In genomic region chr10:99682752-99683151, GRCh38 we compare ENCODE assay signal across 12 cellular contexts. TPM values are rescaled to one million over a fixed set of nuclear protein-coding genes. Genes with fewer than 3 reads are reported as not detected.
A peak's percentile ranks its signal among the peaks of the same experiment; 100 is the strongest.
DNase-seq lines count a peak whose midpoint lies in the region; ATAC-seq and TF ChIP-seq lines count a peak whose summit lies in the region.
"Had no signal": no experiment of that assay in that cellular context is flagged by ENCODE, and none has a peak within 500 bp of the region (broad histone marks: within the 10 kb centered on the region; RNA-seq: fewer than 3 reads in every experiment).

No MANE protein-coding gene starts in this region.

- H3K4me1 Mint-ChIP-seq in neural crest cell, result no peaks in the 10 kb centered on the region

- no peaks in the 10 kb centered on the region for H3K27me3 ChIP-seq in colonic mucosa

- H3K27ac ChIP-seq in colonic mucosa, result peak overlapping the region; percentile 38
- H3K27ac ChIP-seq: parathyroid adenoma had no signal

- H3K36me3 ChIP-seq in colonic mucosa, result no peaks in the 10 kb centered on the region

- H3K36me3 Mint-ChIP-seq in neural crest cell (ENCODE audit: low read depth), result peaks cover 6% of the 10 kb centered on the region

- no peak overlapping the region for H3K4me3 Mint-ChIP-seq in neural crest cell

- H3K4me3 ChIP-seq in GM12875 (ENCODE audit: low read depth, low read length), result no peak overlapping the region
- H3K4me3 ChIP-seq in colonic mucosa, result no peak overlapping the region

- TF ChIP-seq CTCF in GM12875 (IDR thresholded peaks at IDR 0.05; ENCODE audit: borderline replicate concordance, insufficient read depth, low read depth, low read length) (peak; percentile 14; the same call in 1 of the 2 replicates), colonic mucosa (IDR thresholded peaks at IDR 0.05) (no peak), neural crest cell (conservative IDR thresholded peaks at IDR 0.05) (peak; percentile 44), GM20000 (IDR thresholded peaks at IDR 0.05; ENCODE audit: extremely low read depth, missing control alignments) (no peak)

- no peak overlapping the region for H3K27ac Mint-ChIP-seq in neural crest cell (ENCODE audit: unreplicated experiment)

- DNase-seq in M059J (ENCODE audit: low read depth), result peak; percentile 42
- DNase-seq in colonic mucosa, result no peak
- no peak for DNase-seq in neural crest cell (ENCODE audit: low read depth, low spot score)
- DNase-seq in GM20000 (ENCODE audit: low spot score), result no peak
- no peak for DNase-seq in NCI-H2107 treated with DMSO at 0.1 percent for 48 hours (lab: John Stamatoyannopoulos, UW; ENCODE audit: unreplicated experiment)
- DNase-seq in NCI-H1417 (lab: John Stamatoyannopoulos, UW), result no peak
- DNase-seq: activated T-cell treated with anti-CD3 and anti-CD28 coated beads for 4 hours, GDM1, NCI-H2107 had no signal

- H3K27me3 Mint-ChIP-seq in neural crest cell (ENCODE audit: low read depth), result no peaks in the 10 kb centered on the region

- H3K9me3 ChIP-seq in colonic mucosa, result no peaks in the 10 kb centered on the region

- peaks cover 8% of the 10 kb centered on the region for H3K4me1 ChIP-seq in colonic mucosa
- H3K4me1 ChIP-seq: parathyroid adenoma had no signal

- H3K9me3 Mint-ChIP-seq in neural crest cell, result no peaks in the 10 kb centered on the region

- no peak for ATAC-seq in GM18511 (IDR thresholded peaks at IDR 0.05; ENCODE audit: unreplicated experiment)

- intact Hi-C loops in colonic mucosa (cut with DNase I), result no loop called here

- no peak overlapping the region for H3K9ac ChIP-seq in colonic mucosa (ENCODE audit: low read depth in 2 of 2, low read length in 2 of 2)
- H3K9ac ChIP-seq: parathyroid adenoma had no signal

RNA-seq across cellular contexts. Expression of gene ENTPD7, which starts 23.4 kb away (rescaled TPM):
- total RNA-seq in M059J (2014; rRNA removed; shearing (Covaris generic)), result 10.0 and 17.4 TPM in 2 replicates
- total RNA-seq in colonic mucosa, result 10 to 100 TPM; 22.6 to 23.9 TPM
- total RNA-seq in neural crest cell, result 23.9 and 24.9 TPM in 2 replicates

RNA-seq across cellular contexts. Expression of gene COX15, which starts 49.2 kb away (rescaled TPM):
- total RNA-seq in M059J (2014; rRNA removed; shearing (Covaris generic)), result 27.8 and 35.7 TPM in 2 replicates
- total RNA-seq in colonic mucosa (10 to 100 TPM; 48.1 to 50.1 TPM), neural crest cell (44.4 and 48.7 TPM in 2 replicates)

RNA-seq across cellular contexts. Expression of gene CUTC, which starts 49.3 kb away (rescaled TPM):
- 14.4 and 29.5 TPM in 2 replicates for total RNA-seq in M059J (2014; rRNA removed; shearing (Covaris generic))
- total RNA-seq in colonic mucosa (10 to 100 TPM; 11.2 to 15.6 TPM), neural crest cell (17.6 and 17.9 TPM in 2 replicates)

Comparison
In these comparisons a context has a peak if more than half of its experiments do, and no peak if none do; other contexts are left out.
1. CTCF ChIP-seq: peak in GM12875 (single experiment) and neural crest cell (single experiment); none in colonic mucosa (single experiment) and GM20000 (single experiment).